In genomic region chr17:58084317-58084981, GRCh38 we compare ENCODE assay signal across 9 cellular contexts. TPM values are rescaled to one million over a fixed set of nuclear protein-coding genes. Genes with fewer than 3 reads are reported as not detected.
DNase-seq lines count a peak whose midpoint lies in the region; ATAC-seq, FAIRE-seq and TF ChIP-seq lines count a peak whose summit lies in the region.
"Had no signal": no experiment of that assay in that cellular context is flagged by ENCODE, and none has a peak within 500 bp of the region (broad histone marks: within the 10 kb centered on the region; RNA-seq: fewer than 3 reads in every experiment).

No MANE protein-coding gene starts in this region.

- H3K27ac ChIP-seq in KOPT-K1 (ENCODE audit: low read depth, low read length, poor library complexity, severe bottlenecking), result peak overlapping the region; percentile 80

- no peaks in the 10 kb centered on the region for H3K9me3 ChIP-seq in KOPT-K1 (ENCODE audit: insufficient read depth, low read length, poor library complexity, severe bottlenecking)
- H3K9me3 ChIP-seq in T-helper 17 cell (ENCODE audit: control insufficient read depth, low read length, poor library complexity, severe bottlenecking), result no peaks in the 10 kb centered on the region

- FAIRE-seq in bronchial epithelial cell (lab: Jason Lieb, UNC), result no peak
- no peak for FAIRE-seq in RCC 7860 (lab: Jason Lieb, UNC)
- FAIRE-seq: endometrium had no signal

- peaks cover 6% of the 10 kb centered on the region for H3K36me3 Mint-ChIP-seq in T-helper 17 cell (ENCODE audit: low read depth)

- peak overlapping the region; percentile 89 for H3K27ac Mint-ChIP-seq in T-helper 17 cell

- H3K4me1 Mint-ChIP-seq in T-helper 17 cell, result peaks cover 37% of the 10 kb centered on the region

- H3K27me3 Mint-ChIP-seq in T-helper 17 cell, result peaks cover 10% of the 10 kb centered on the region

- H3K4me3 ChIP-seq in GM06990 (replicated peaks; ENCODE audit: low read depth, low read length), result peak overlapping the region; percentile 90
- peak overlapping the region; percentile 92 for H3K4me3 ChIP-seq in bronchial epithelial cell (ENCODE audit: low read depth, low read length)

- H3K36me3 ChIP-seq in GM06990 (ENCODE audit: control insufficient read depth, insufficient read depth, low read length), result peaks cover 21% of the 10 kb centered on the region
- H3K36me3 ChIP-seq in KOPT-K1 (ENCODE audit: insufficient read depth, low read length), result peaks cover 48% of the 10 kb centered on the region
- peaks cover 10% of the 10 kb centered on the region for H3K36me3 ChIP-seq in bronchial epithelial cell (ENCODE audit: control insufficient read depth, insufficient read depth, low read length)

- DNase-seq in GM06990 (ENCODE audit: extremely low read depth, insufficient read length) (peak; percentile 38), T-helper 17 cell (peak in 1 of 3 donors; percentile 43), bronchial epithelial cell (ENCODE audit: low read depth) (peak; percentile 41), kidney tubule cell (ENCODE audit: low spot score) (peak; percentile 59), mesenteric fat pad (ENCODE audit: low spot score) (no peak), RCC 7860 (ENCODE audit: low spot score) (no peak)
- DNase-seq in stimulated activated CD4-positive, alpha-beta T cell treated with anti-CD3 and anti-CD28 coated beads, Interleukin-4, amount 100 ng/mL, for 24 hours, result peak; percentile 52

- TF ChIP-seq CTCF in GM06990 (IDR thresholded peaks at IDR 0.05; ENCODE audit: insufficient read depth, low read length, poor library complexity, severe bottlenecking) (peak; percentile 64), bronchial epithelial cell (IDR thresholded peaks at IDR 0.05; ENCODE audit: insufficient read depth, low read length, severe bottlenecking) (peak; percentile 29)

- H3K27me3 ChIP-seq in GM06990 (replicated peaks; ENCODE audit: control insufficient read depth, insufficient read depth, low read length), result no peaks in the 10 kb centered on the region
- H3K27me3 ChIP-seq in bronchial epithelial cell (ENCODE audit: control insufficient read depth, insufficient read depth, low read length), result no peaks in the 10 kb centered on the region

- peak overlapping the region; percentile 89 for H3K4me3 Mint-ChIP-seq in T-helper 17 cell

- ATAC-seq in T-helper 17 cell, result peak; percentile 50

RNA-seq across cellular contexts. Expression of gene DYNLL2, which starts 1.2 kb away (rescaled TPM):
- total RNA-seq in T-helper 17 cell, result 10 to 100 TPM; 41.0 to 44.1 TPM
- total RNA-seq in bronchial epithelial cell, result 16.8 and 27.3 TPM in 2 replicates
- total RNA-seq in mesenteric fat pad, result 32.2 TPM

Comparison
In these comparisons a context has a peak if more than half of its experiments do, and no peak if none do; other contexts are left out.
1. DNase-seq: peak in GM06990 (single experiment), bronchial epithelial cell (single experiment), kidney tubule cell (single experiment) and stimulated activated CD4-positive, alpha-beta T cell treated with anti-CD3 and anti-CD28 coated beads, Interleukin-4, amount 100 ng/mL, for 24 hours (single experiment); none in mesenteric fat pad (single experiment) and RCC 7860 (single experiment).